In genomic region chr10:30186371-30186875, GRCh38 we compare ENCODE assay signal across 9 cellular contexts.
DNase-seq lines count a peak whose midpoint lies in the region; ATAC-seq and TF ChIP-seq lines count a peak whose summit lies in the region.
"Had no signal": no experiment of that assay in that cellular context is flagged by ENCODE, and none has a peak within 500 bp of the region (broad histone marks: within the 10 kb centered on the region; RNA-seq: fewer than 3 reads in every experiment).

No MANE protein-coding gene starts in this region.

- H3K56ac ChIP-seq in H9 (ENCODE audit: insufficient read length, low read depth, low read length), result no peak overlapping the region

- H3K36me3 ChIP-seq in GM23248 (ENCODE audit: low read depth) (no peaks in the 10 kb centered on the region), testis (ENCODE audit: low read depth, missing control alignments) (no peaks in the 10 kb centered on the region)
- no peaks in the 10 kb centered on the region for H3K36me3 ChIP-seq in CD4-positive, alpha-beta memory T cell (ENCODE audit: insufficient read depth, low read length)

- peak overlapping the region; percentile 34 for H3K27ac ChIP-seq in GM23248
- H3K27ac ChIP-seq in right cardiac atrium (ENCODE audit: low read length), result peak overlapping the region; percentile 82
- H3K27ac ChIP-seq in testis, result peak overlapping the region; percentile 36 to 59
- no peak overlapping the region for H3K27ac ChIP-seq in CD4-positive, alpha-beta memory T cell (ENCODE audit: low read depth, low read length)
- no peak overlapping the region for H3K27ac ChIP-seq in H9 (ENCODE audit: insufficient read length, low read depth, low read length)

- intact Hi-C loops in right cardiac atrium (cut with DNase I) (loop anchor here in 2 of 4 donors (5.0 to 10.0 kb wide), 2 partner anchors 122 to 159 kb away; no protein-coding TSS in a partner anchor), testis (cut with DNase I; ENCODE audit: low total_unique reads) (no loop called here)
- intact Hi-C loops in CD4-positive, alpha-beta memory T cell (cut with micrococcal nuclease), result no loop called here

- no peaks in the 10 kb centered on the region for H3K9me2 ChIP-seq in GM23248 (ENCODE audit: insufficient read depth)

- no peaks in the 10 kb centered on the region for H3K79me2 ChIP-seq in GM23248 (ENCODE audit: insufficient read depth)
- no peaks in the 10 kb centered on the region for H3K79me2 ChIP-seq in H9 (ENCODE audit: insufficient read depth, low read length)

- no peak overlapping the region for H2BK15ac ChIP-seq in H9 (ENCODE audit: low read depth, low read length)

- TF ChIP-seq CTCF in testis (IDR thresholded peaks at IDR 0.05), result peak in 2 of 3 experiments; percentile 16 to 41
- no peak for TF ChIP-seq CTCF in H9 (conservative IDR thresholded peaks at IDR 0.05)

- H4K8ac ChIP-seq in H9 (replicated peaks; ENCODE audit: insufficient read length, low read depth, low read length), result no peak overlapping the region

- H3F3A ChIP-seq in GM23248 (ENCODE audit: insufficient read depth), result peaks cover 36% of the 10 kb centered on the region

- no peak overlapping the region for H3K27ac Mint-ChIP-seq in CD4-positive, alpha-beta memory T cell
- no peak overlapping the region for H3K27ac Mint-ChIP-seq in H9

- H4K20me1 ChIP-seq in GM23248 (ENCODE audit: insufficient read depth), result no peaks in the 10 kb centered on the region
- no peaks in the 10 kb centered on the region for H4K20me1 ChIP-seq in H9 (ENCODE audit: control insufficient read depth, insufficient read depth, insufficient read length)

- no peak overlapping the region for H2AK5ac ChIP-seq in H9 (ENCODE audit: insufficient read length, low read length)

- H3K18ac ChIP-seq in H9 (ENCODE audit: insufficient read length, low read depth, low read length), result no peak overlapping the region

- no peak overlapping the region for H2BK5ac ChIP-seq in H9 (ENCODE audit: insufficient read length, low read length)

- H3K9me3 ChIP-seq in GM23248 (ENCODE audit: low read depth) (no peaks in the 10 kb centered on the region), right cardiac atrium (ENCODE audit: control insufficient read depth, low read length) (no peaks in the 10 kb centered on the region), testis (no peaks in the 10 kb centered on the region), H9 (ENCODE audit: control insufficient read depth, low read depth, low read length) (no peaks in the 10 kb centered on the region)
- H3K9me3 ChIP-seq in CD4-positive, alpha-beta memory T cell (ENCODE audit: control insufficient read depth in 1 of 2, low read length in 2 of 2), result no peaks in the 10 kb centered on the region

- peak overlapping the region; percentile 26 for H3K4me2 ChIP-seq in GM23248 (ENCODE audit: unreplicated experiment)
- no peak overlapping the region for H3K4me2 ChIP-seq in H9 (ENCODE audit: insufficient read depth, insufficient read length, low read length)

- in situ Hi-C loops in GM23248 (cut with MboI), result no loop called here

- POLR2A ChIA-PET in CD4-positive, alpha-beta memory T cell (lab: Charles Lee; ENCODE audit: partially characterized antibody), result no interaction called here

- no peak overlapping the region for H3K9ac ChIP-seq in GM23248
- no peak overlapping the region for H3K9ac ChIP-seq in H9 (ENCODE audit: extremely low read depth, insufficient read length, low read length)

- H3K36me3 Mint-ChIP-seq in CD4-positive, alpha-beta memory T cell, result no peaks in the 10 kb centered on the region
- no peaks in the 10 kb centered on the region for H3K36me3 Mint-ChIP-seq in H9 (ENCODE audit: insufficient read depth in 1 of 3, low read depth in 3 of 3)

- H2BK120ac ChIP-seq in H9 (ENCODE audit: low read depth, low read length, poor library complexity, severe bottlenecking), result no peak overlapping the region

- H2AFZ ChIP-seq in GM23248 (no peak overlapping the region), H9 (ENCODE audit: low read length) (no peak overlapping the region)

- CTCF ChIA-PET in CD4-positive, alpha-beta memory T cell (lab: Charles Lee; ENCODE audit: partially characterized antibody), result no interaction called here

- 0 out of 2 replicates have a peak, but pooled peaks cover 5% of the 10 kb centered on the region for H3K27me3 ChIP-seq in GM23248 (replicated peaks; ENCODE audit: insufficient read depth)
- H3K27me3 ChIP-seq in right cardiac atrium (ENCODE audit: control insufficient read depth, insufficient read depth), result no peaks in the 10 kb centered on the region
- H3K27me3 ChIP-seq in testis, result no peaks in the 10 kb centered on the region
- no peaks in the 10 kb centered on the region for H3K27me3 ChIP-seq in CD4-positive, alpha-beta memory T cell (ENCODE audit: insufficient read depth, low read length)
- no peaks in the 10 kb centered on the region for H3K27me3 ChIP-seq in H9 (ENCODE audit: insufficient read depth, low read length)
- H3K27me3 ChIP-seq: dorsolateral prefrontal cortex had no signal

- H3K27me3 Mint-ChIP-seq in CD4-positive, alpha-beta memory T cell, result peaks cover 0 to 5% of the 10 kb centered on the region in 2 donors
- peaks cover 2% of the 10 kb centered on the region for H3K27me3 Mint-ChIP-seq in H9 (ENCODE audit: low read depth)

- H4K5ac ChIP-seq in H9 (ENCODE audit: insufficient read length, low read depth, low read length), result no peak overlapping the region

- no peak overlapping the region for H3K23ac ChIP-seq in H9 (ENCODE audit: insufficient read length, low read depth, low read length)

- H3K4me1 Mint-ChIP-seq in CD4-positive, alpha-beta memory T cell, result peaks cover 0 to 1% (median under 1%) of the 10 kb centered on the region in 4 donors
- peaks cover 0 to 8% of the 10 kb centered on the region in 2 experiments; a peak in 3 of 4 replicates for H3K4me1 Mint-ChIP-seq in H9

- no peak for TF ChIP-seq POLR2A in testis (IDR thresholded peaks at IDR 0.05)

- H2BK20ac ChIP-seq in H9 (ENCODE audit: low read depth, low read length, poor library complexity, severe bottlenecking), result no peak overlapping the region

- no peak overlapping the region for H3K4me3 ChIP-seq in GM23248
- H3K4me3 ChIP-seq in right cardiac atrium (ENCODE audit: low read length), result no peak overlapping the region
- no peak overlapping the region for H3K4me3 ChIP-seq in testis
- no peak overlapping the region for H3K4me3 ChIP-seq in CD4-positive, alpha-beta memory T cell (ENCODE audit: low read length in 2 of 2)

- no peak overlapping the region for H3T11ph ChIP-seq in H9 (ENCODE audit: low read length)

- DNase-seq in GM23248, result peak; percentile 46
- DNase-seq in right cardiac atrium, result no peak
- DNase-seq in testis, result peak; percentile 49
- no peak for DNase-seq in CD4-positive, alpha-beta memory T cell
- DNase-seq in H9, result no peak
- no peak for DNase-seq in cortex of kidney (lab: John Stamatoyannopoulos, UW)
- DNase-seq: dorsolateral prefrontal cortex had no signal

- no peak overlapping the region for H3K4me3 Mint-ChIP-seq in CD4-positive, alpha-beta memory T cell
- no peak overlapping the region for H3K4me3 Mint-ChIP-seq in H9

- no peaks in the 10 kb centered on the region for H3K9me3 Mint-ChIP-seq in CD4-positive, alpha-beta memory T cell
- no peaks in the 10 kb centered on the region for H3K9me3 Mint-ChIP-seq in H9

- H2BK12ac ChIP-seq in H9 (ENCODE audit: insufficient read length, low read depth, low read length), result no peak overlapping the region

- ATAC-seq in SK-N-SH treated with all-trans-retinoic acid at 6 μM for 48 hours (peak; percentile 3; the same call in 2 of the 3 replicates), right cardiac atrium (peak; percentile 38 to 44), HG03039 (IDR thresholded peaks at IDR 0.05; ENCODE audit: unreplicated experiment) (no peak)

- no peak overlapping the region for H3K14ac ChIP-seq in H9 (ENCODE audit: insufficient read depth, low read length)

- no peaks in the 10 kb centered on the region for H3K79me1 ChIP-seq in H9 (ENCODE audit: insufficient read depth, low read depth, low read length, poor library complexity, severe bottlenecking)

- H3K4ac ChIP-seq in H9 (ENCODE audit: low read depth, low read length), result no peak overlapping the region

- H4K91ac ChIP-seq in H9 (ENCODE audit: insufficient read length, low read depth, low read length), result no peak overlapping the region

- H3K4me1 ChIP-seq in GM23248 (ENCODE audit: insufficient read depth), result peaks cover 48% of the 10 kb centered on the region
- peaks cover 5% of the 10 kb centered on the region for H3K4me1 ChIP-seq in right cardiac atrium (ENCODE audit: control insufficient read depth, insufficient read depth, low read length)
- peaks cover 32% of the 10 kb centered on the region for H3K4me1 ChIP-seq in testis
- no peaks in the 10 kb centered on the region for H3K4me1 ChIP-seq in CD4-positive, alpha-beta memory T cell (ENCODE audit: insufficient read depth, low read length)
- no peaks in the 10 kb centered on the region for H3K4me1 ChIP-seq in H9 (ENCODE audit: insufficient read depth, low read length)

- H3K23me2 ChIP-seq in H9 (ENCODE audit: insufficient read length, low read depth, low read length, poor library complexity, severe bottlenecking), result no peaks in the 10 kb centered on the region

- WGBS in GM23248 (ENCODE audit: low coverage in 1 of 2, low lambda C conversion rate in 2 of 2, missing lambda C conversion rate in 2 of 2), 2 experiments, result 71 to 77% methylated on average over 10 of the region's 10 CpGs
- WGBS in right cardiac atrium, result 60% methylated on average over 10 of the region's 10 CpGs
- 66 to 68% methylated on average over 9 to 10 of the region's 10 CpGs for WGBS in testis, 2 donors
- WGBS in H9 (ENCODE audit: extremely low coverage, insufficient read length, low lambda C conversion rate), result no CpG with 5 or more reads among the region's 10 CpGs

TF ChIP-seq in SK-N-SH treated with all-trans-retinoic acid at 6 μM for 48 hours, 23 proteins besides CTCF, POLR2A, EP300 and RAD21 (continues in another document):
- no peak for TF ChIP-seq POU6F1 (CRISPR knock-in tag; IDR thresholded peaks at IDR 0.05; ENCODE audit: borderline replicate concordance, low read depth)
- TF ChIP-seq CSDC2 (CRISPR knock-in tag; IDR thresholded peaks at IDR 0.05), result no peak
- TF ChIP-seq ZNF8 (CRISPR knock-in tag; IDR thresholded peaks at IDR 0.05), result no peak
- no peak for TF ChIP-seq GLIS3 (CRISPR knock-in tag; IDR thresholded peaks at IDR 0.05)
- no peak for TF ChIP-seq OSR1 (CRISPR knock-in tag; IDR thresholded peaks at IDR 0.05)
- no peak for TF ChIP-seq BACH2 (CRISPR knock-in tag; IDR thresholded peaks at IDR 0.05; ENCODE audit: borderline replicate concordance)
- TF ChIP-seq ZNF70 (CRISPR knock-in tag; IDR thresholded peaks at IDR 0.05), result no peak

Comparison
In these comparisons a context has a peak if more than half of its experiments do, and no peak if none do; other contexts are left out.
1. DNase-seq: peak in GM23248 (single experiment) and testis (single experiment); none in right cardiac atrium (0 of 3), CD4-positive, alpha-beta memory T cell (0 of 5), H9 (single experiment) and cortex of kidney (single experiment).
2. H3K27ac ChIP-seq: peak in GM23248 (single experiment), right cardiac atrium (single experiment) and testis (2 of 2); none in CD4-positive, alpha-beta memory T cell (single experiment) and H9 (single experiment).